Comparison of ENCODE assay signal across 16 cellular contexts in the genomic region with DNA sequence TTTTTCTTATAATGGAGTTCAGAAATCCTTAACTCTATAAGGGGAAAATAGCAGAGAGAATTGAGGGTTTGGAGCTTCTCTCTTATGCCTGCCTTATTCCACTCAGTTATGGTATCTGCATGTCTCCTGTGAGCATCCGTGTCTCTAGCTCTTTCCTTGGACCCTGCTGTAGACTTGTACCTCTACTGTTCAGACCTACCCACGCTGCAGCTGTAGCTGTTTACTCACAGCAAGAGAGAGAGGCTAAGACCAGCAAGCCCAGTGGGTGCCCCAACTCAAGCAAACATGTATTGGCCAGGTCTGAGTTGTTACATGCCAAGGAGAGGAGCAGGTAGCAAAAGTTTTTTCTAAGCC. TPM values are rescaled to one million over a fixed set of nuclear protein-coding genes. Genes with fewer than 3 reads are reported as not detected.
A peak's percentile ranks its signal among the peaks of the same experiment; 100 is the strongest.
DNase-seq lines count a peak whose midpoint lies in the region; ATAC-seq and TF ChIP-seq lines count a peak whose summit lies in the region.
"Had no signal": no experiment of that assay in that cellular context is flagged by ENCODE, and none has a peak within 500 bp of the region (broad histone marks: within the 10 kb centered on the region; RNA-seq: fewer than 3 reads in every experiment).

No MANE protein-coding gene starts in this region.

- H3K4me1 ChIP-seq in BLaER1 treated with 17β-estradiol and CSF1 and Interleukin-3, amounts not matched to agents 10 nM and 100 nM = peaks cover 8 to 16% (median 13%) of the 10 kb centered on the region in 10 experiments
- H3K4me1 ChIP-seq in upper lobe of left lung = no peaks in the 10 kb centered on the region
- H3K4me1 ChIP-seq: heart right ventricle had no signal

- no peak overlapping the region; a peak in 1 of 20 replicates for H3K4me3 ChIP-seq in BLaER1 treated with 17β-estradiol and CSF1 and Interleukin-3, amounts not matched to agents 10 nM and 100 nM
- H3K4me3 ChIP-seq in upper lobe of left lung = no peak overlapping the region
- H3K4me3 ChIP-seq: heart right ventricle, lung, ovary had no signal

- DNase-seq in G401 (ENCODE audit: low spot score) (no peak), SKM-1 (lab: John Stamatoyannopoulos, UW; ENCODE audit: unreplicated experiment) (no peak), DMS53 (lab: John Stamatoyannopoulos, UW) (no peak), upper lobe of left lung (no peak)
- DNase-seq: activated CD8-positive, alpha-beta memory T cell treated with anti-CD3 and anti-CD28 coated beads, Interleukin-2, amount 50 U/mL, for 4 hours; DMS79 treated with DMSO at 0.1 percent for 48 hours; heart right ventricle; NCI-H2171; ovary; stimulated activated naive CD4-positive, alpha-beta T cell had no signal

- no peaks in the 10 kb centered on the region for H3K27me3 ChIP-seq in BLaER1 treated with 17β-estradiol and CSF1 and Interleukin-3, amounts not matched to agents 10 nM and 100 nM
- no peaks in the 10 kb centered on the region for H3K27me3 ChIP-seq in upper lobe of left lung
- H3K27me3 ChIP-seq: ovary had no signal

- no peak overlapping the region for H3K27ac ChIP-seq in BLaER1 treated with 17β-estradiol and CSF1 and Interleukin-3, amounts not matched to agents 10 nM and 100 nM
- no peak overlapping the region for H3K27ac ChIP-seq in upper lobe of left lung
- H3K27ac ChIP-seq: heart right ventricle, ovary, RWPE1 had no signal

- no peaks in the 10 kb centered on the region for H3K36me3 ChIP-seq in BLaER1 treated with 17β-estradiol and CSF1 and Interleukin-3, amounts not matched to agents 10 nM and 100 nM
- no peaks in the 10 kb centered on the region for H3K36me3 ChIP-seq in upper lobe of left lung
- H3K36me3 ChIP-seq: heart right ventricle, ovary had no signal

- H3K9ac ChIP-seq in BLaER1 treated with 17β-estradiol and CSF1 and Interleukin-3, amounts not matched to agents 10 nM and 100 nM = no peak overlapping the region

- in situ Hi-C loops in G401 (cut with HindIII; ENCODE audit: low sequenced_read_pairs) = no loop called here

- no peaks in the 10 kb centered on the region for H4K20me1 ChIP-seq in BLaER1 treated with 17β-estradiol and CSF1 and Interleukin-3, amounts not matched to agents 10 nM and 100 nM

- no peak for TF ChIP-seq CTCF in upper lobe of left lung (IDR thresholded peaks at IDR 0.05)

- TF ChIP-seq EP300 in upper lobe of left lung (IDR thresholded peaks at IDR 0.05) = no peak

- 56 to 71% methylated on average over 2 of the region's 2 CpGs for WGBS in upper lobe of left lung, 2 donors

- H3K9me3 ChIP-seq in BLaER1 treated with 17β-estradiol and CSF1 and Interleukin-3, amounts not matched to agents 10 nM and 100 nM (replicated peaks in 1 of 11) = no peaks in the 10 kb centered on the region
- H3K9me3 ChIP-seq in upper lobe of left lung = no peaks in the 10 kb centered on the region
- H3K9me3 ChIP-seq: heart right ventricle, ovary had no signal

- no peak for TF ChIP-seq POLR2A in upper lobe of left lung (IDR thresholded peaks at IDR 0.05)

- ATAC-seq in GM19351 (IDR thresholded peaks at IDR 0.05; ENCODE audit: unreplicated experiment) (peak; percentile 28), HG02678 (IDR thresholded peaks at IDR 0.05; ENCODE audit: unreplicated experiment) (peak; percentile 27), HG03439 (IDR thresholded peaks at IDR 0.05; ENCODE audit: unreplicated experiment) (peak; percentile 37), upper lobe of left lung (ENCODE audit: low FRiP score in 2 of 2) (no peak)
- ATAC-seq: heart right ventricle had no signal

- H3K4me2 ChIP-seq in BLaER1 treated with 17β-estradiol and CSF1 and Interleukin-3, amounts not matched to agents 10 nM and 100 nM = peak overlapping the region; percentile 18 to 81 (median 46); a peak in 20 of 22 replicates

RNA-seq across cellular contexts. Expression of a gene that starts 7.1 kb away (rescaled TPM):
- total RNA-seq in G401 (2014; rRNA removed; shearing (Covaris generic)) = not detected in 2 replicates
- total RNA-seq in upper lobe of left lung = under 1 TPM in 3 of 6 donors, not detected in 3; 0.20 to 0.79 (median 0.24) TPM

Comparison
In these comparisons a context has a peak if more than half of its experiments do, and no peak if none do; other contexts are left out.
1. ATAC-seq: peak in GM19351 (single experiment), HG02678 (single experiment) and HG03439 (single experiment); none in upper lobe of left lung (0 of 2).